In genomic region chr2:16260041-16260440, GRCh38 we compare ENCODE assay signal across 18 cellular contexts.
DNase-seq lines count a peak whose midpoint lies in the region; ATAC-seq, FAIRE-seq and TF ChIP-seq lines count a peak whose summit lies in the region.
"Had no signal": no experiment of that assay in that cellular context is flagged by ENCODE, and none has a peak within 500 bp of the region (broad histone marks: within the 10 kb centered on the region; RNA-seq: fewer than 3 reads in every experiment).

No MANE protein-coding gene starts in this region.

- no peak overlapping the region for H2AK5ac ChIP-seq in H1 (ENCODE audit: low read depth, low read length)

- H2BK15ac ChIP-seq in H1 (ENCODE audit: low read length), result no peak overlapping the region

- peaks cover 5% of the 10 kb centered on the region for H3K27me3 Mint-ChIP-seq in activated CD4-positive, alpha-beta T cell treated with anti-CD3 and anti-CD28 coated beads, Interleukin-2, amount 10 ng/mL, durations not matched to agents 7 days and 5 days
- H3K27me3 Mint-ChIP-seq: CD4-positive, CD25-positive, alpha-beta regulatory T cell; IgD-negative memory B cell had no signal

- H3K27ac ChIP-seq in 22Rv1, result peak overlapping the region; percentile 59
- no peak overlapping the region for H3K27ac ChIP-seq in H1 (ENCODE audit: low read depth, low read length)
- H3K27ac ChIP-seq in pancreas, result no peak overlapping the region
- H3K27ac ChIP-seq: BLaER1 treated with 17β-estradiol and CSF1 and Interleukin-3, amounts not matched to agents 10 nM and 100 nM had no signal

- POLR2A ChIA-PET in H1 (lab: Charles Lee; ENCODE audit: partially characterized antibody), result no interaction called here
- POLR2A ChIA-PET in activated CD4-positive, alpha-beta T cell treated with anti-CD3 and anti-CD28 coated beads, Interleukin-2, amount 10 ng/mL, durations not matched to agents 7 days and 5 days (lab: Charles Lee), result no interaction called here

- no peak overlapping the region for H3K4ac ChIP-seq in H1 (replicated peaks; ENCODE audit: insufficient read length, low read depth, low read length)

- no peaks in the 10 kb centered on the region for H3K36me3 Mint-ChIP-seq in activated CD4-positive, alpha-beta T cell treated with anti-CD3 and anti-CD28 coated beads, Interleukin-2, amount 10 ng/mL, durations not matched to agents 7 days and 5 days (ENCODE audit: low read depth)
- H3K36me3 Mint-ChIP-seq: CD4-positive, CD25-positive, alpha-beta regulatory T cell; IgD-negative memory B cell had no signal

- H3K23me2 ChIP-seq in H1 (ENCODE audit: low read depth, low read length), result no peaks in the 10 kb centered on the region

- H3K4me1 Mint-ChIP-seq in activated CD4-positive, alpha-beta T cell treated with anti-CD3 and anti-CD28 coated beads, Interleukin-2, amount 10 ng/mL, durations not matched to agents 7 days and 5 days, result peaks cover 8% of the 10 kb centered on the region
- H3K4me1 Mint-ChIP-seq: IgD-negative memory B cell had no signal

- H4K5ac ChIP-seq in H1 (ENCODE audit: insufficient read length, low read depth, low read length), result no peak overlapping the region

- H3K27ac Mint-ChIP-seq in activated CD4-positive, alpha-beta T cell treated with anti-CD3 and anti-CD28 coated beads, Interleukin-2, amount 10 ng/mL, durations not matched to agents 7 days and 5 days, result no peak overlapping the region
- H3K27ac Mint-ChIP-seq: CD4-positive, CD25-positive, alpha-beta regulatory T cell; IgD-negative memory B cell had no signal

- H4K8ac ChIP-seq in H1 (ENCODE audit: extremely low read depth, insufficient read depth, low read length), result no peak overlapping the region; the same call in 1 of the 2 replicates

- FAIRE-seq in H1 (lab: Jason Lieb, UNC) (no peak), pancreas (lab: Jason Lieb, UNC) (no peak)
- FAIRE-seq: GM12878, GM19239, H54 had no signal

- no peak overlapping the region for H2BK5ac ChIP-seq in H1 (ENCODE audit: low read depth, low read length)

- H3K4me3 ChIP-seq in H1 (ENCODE audit: extremely low read depth in 1 of 4, insufficient read depth in 2 of 4, low read depth in 3 of 4, low read length in 4 of 4) (no peak overlapping the region), pancreas (no peak overlapping the region)
- H3K4me3 ChIP-seq: BLaER1 treated with 17β-estradiol and CSF1 and Interleukin-3, amounts not matched to agents 10 nM and 100 nM; GM12878 had no signal

- in situ Hi-C loops in GM13977 (cut with MboI; ENCODE audit: low pct_unique_long_range_greater_than_20kb, low sequenced_read_pairs, unreplicated experiment), result no loop called here

- no peak for TF ChIP-seq POLR2A in H1 (IDR thresholded peaks at IDR 0.05; ENCODE audit: control extremely low read depth in 1 of 2, low read depth in 2 of 2, low read length in 2 of 2)

- no peak overlapping the region for H4K91ac ChIP-seq in H1 (replicated peaks; ENCODE audit: insufficient read length, low read length)

- no peak overlapping the region for H3K14ac ChIP-seq in H1 (ENCODE audit: insufficient read length)

- no peak overlapping the region for H3K18ac ChIP-seq in H1 (ENCODE audit: extremely low read depth, low read length)

- peak; percentile 18 for DNase-seq in DMS53 (lab: John Stamatoyannopoulos, UW)
- no peak for DNase-seq in DMS53 treated with DMSO at 0.1 percent for 48 hours (lab: John Stamatoyannopoulos, UW; ENCODE audit: unreplicated experiment)
- no peak for DNase-seq in H1 (ENCODE audit: low read depth in 1 of 2, low spot score in 2 of 2)
- peak in 3 of 6 donors; percentile 57 to 75 (median 71) for DNase-seq in pancreas
- DNase-seq in activated CD4-positive, alpha-beta T cell treated with anti-CD3 and anti-CD28 coated beads, Interleukin-2, amount 10 ng/mL, durations not matched to agents 7 days and 5 days, result no peak
- no peak for DNase-seq in GM13977 (ENCODE audit: low spot score)
- DNase-seq: 8988T; AML-193; CD4-positive, CD25-positive, alpha-beta regulatory T cell; DMS79 had no signal

- H3K79me2 ChIP-seq in H1 (ENCODE audit: control insufficient read depth in 1 of 2, insufficient read depth in 2 of 2, low read length in 2 of 2), result no peaks in the 10 kb centered on the region

- no peak overlapping the region for H3K4me3 Mint-ChIP-seq in activated CD4-positive, alpha-beta T cell treated with anti-CD3 and anti-CD28 coated beads, Interleukin-2, amount 10 ng/mL, durations not matched to agents 7 days and 5 days
- H3K4me3 Mint-ChIP-seq: CD4-positive, CD25-positive, alpha-beta regulatory T cell; IgD-negative memory B cell had no signal

- H4K20me1 ChIP-seq in H1 (replicated peaks in 1 of 2; ENCODE audit: control insufficient read depth in 1 of 2, insufficient read depth in 2 of 2, low read length in 2 of 2), result no peaks in the 10 kb centered on the region
- H4K20me1 ChIP-seq: BLaER1 treated with 17β-estradiol and CSF1 and Interleukin-3, amounts not matched to agents 10 nM and 100 nM had no signal

- H3K4me1 ChIP-seq in H1 (replicated peaks in 1 of 4; ENCODE audit: control insufficient read depth in 3 of 4, insufficient read depth in 4 of 4, low read length in 3 of 4) (peaks cover 0 to 1% (median 0%) of the 10 kb centered on the region in 4 experiments; a peak in 1 of 7 replicates), pancreas (peaks cover 3 to 6% (median 4%) of the 10 kb centered on the region in 3 donors)

- no peak overlapping the region for H2BK20ac ChIP-seq in H1 (ENCODE audit: low read length)

- no peak overlapping the region for H3K4me2 ChIP-seq in H1 (ENCODE audit: insufficient read depth in 1 of 2, low read depth in 2 of 2, low read length in 2 of 2)
- H3K4me2 ChIP-seq: BLaER1 treated with 17β-estradiol and CSF1 and Interleukin-3, amounts not matched to agents 10 nM and 100 nM had no signal

- no peaks in the 10 kb centered on the region for H3K79me1 ChIP-seq in H1 (ENCODE audit: low read depth, low read length)

- intact Hi-C loops in pancreas (cut with DNase I), result no loop called here

- H3K27me3 ChIP-seq in H1 (replicated peaks in 1 of 4; ENCODE audit: control insufficient read depth in 3 of 4, extremely low read depth in 1 of 4, insufficient read depth in 3 of 4, low read length in 3 of 4), result no peaks in the 10 kb centered on the region
- H3K27me3 ChIP-seq in pancreas, result no peaks in the 10 kb centered on the region
- H3K27me3 ChIP-seq: BLaER1 treated with 17β-estradiol and CSF1 and Interleukin-3, amounts not matched to agents 10 nM and 100 nM had no signal

- H2BK120ac ChIP-seq in H1 (replicated peaks; ENCODE audit: low read depth, low read length), result no peak overlapping the region

- H3K36me3 ChIP-seq in H1 (ENCODE audit: control insufficient read depth in 2 of 4, insufficient read depth in 4 of 4, low read length in 3 of 4) (peaks cover 0 to 2% (median 0%) of the 10 kb centered on the region in 4 experiments; a peak in 1 of 8 replicates), pancreas (no peaks in the 10 kb centered on the region)
- H3K36me3 ChIP-seq: BLaER1 treated with 17β-estradiol and CSF1 and Interleukin-3, amounts not matched to agents 10 nM and 100 nM had no signal

- TF ChIP-seq CTCF in 22Rv1 (IDR thresholded peaks at IDR 0.05), result no peak
- TF ChIP-seq CTCF in H1 (IDR thresholded peaks at IDR 0.05; ENCODE audit: control extremely low read depth in 1 of 3, insufficient read depth in 1 of 3, low read depth in 1 of 3, low read length in 3 of 3), result no peak
- TF ChIP-seq CTCF in pancreas (IDR thresholded peaks at IDR 0.05), result no peak
- no peak for TF ChIP-seq CTCF in GM13977 (IDR thresholded peaks at IDR 0.05; ENCODE audit: extremely low read depth, insufficient read depth, missing control alignments)

- WGBS in H1 (ENCODE audit: extremely low coverage in 1 of 2, insufficient coverage in 1 of 2, insufficient read length in 1 of 2, insufficient replicate concordance in 2 of 2, low coverage in 1 of 2, low lambda C conversion rate in 2 of 2, missing lambda C conversion rate in 1 of 2), 2 experiments, result 96% methylated on average over 4 of the region's 4 CpGs; no CpG with 5 or more reads in 1 of the 2 experiments
- WGBS in pancreas, 2 donors, result 35 to 39% methylated on average over 4 of the region's 4 CpGs

- ATAC-seq in pancreas, result peak; percentile 66 to 96 (median 93)
- ATAC-seq in HG03457 (IDR thresholded peaks at IDR 0.05; ENCODE audit: unreplicated experiment), result no peak
- ATAC-seq: GM12878, HCT116 had no signal

- no peak overlapping the region for H3K9ac ChIP-seq in H1 (replicated peaks in 1 of 4; ENCODE audit: extremely low read depth in 1 of 4, low read depth in 3 of 4, low read length in 3 of 4)
- H3K9ac ChIP-seq: BLaER1 treated with 17β-estradiol and CSF1 and Interleukin-3, amounts not matched to agents 10 nM and 100 nM had no signal

- CTCF ChIA-PET in H1 (lab: Charles Lee; ENCODE audit: partially characterized antibody), result no interaction called here
- CTCF ChIA-PET in activated CD4-positive, alpha-beta T cell treated with anti-CD3 and anti-CD28 coated beads, Interleukin-2, amount 10 ng/mL, durations not matched to agents 7 days and 5 days (lab: Charles Lee), result no interaction called here

- H3K9me3 Mint-ChIP-seq in activated CD4-positive, alpha-beta T cell treated with anti-CD3 and anti-CD28 coated beads, Interleukin-2, amount 10 ng/mL, durations not matched to agents 7 days and 5 days, result no peaks in the 10 kb centered on the region

- TF ChIP-seq RAD21 in H1 (IDR thresholded peaks at IDR 0.05 in 1 of 2, conservative IDR thresholded peaks at IDR 0.05 in 1 of 2; ENCODE audit: low read depth in 2 of 2, low read length in 2 of 2), result no peak

- 0 out of 2 replicates have a peak overlapping the region, but pooled peaks have one; percentile 13 for H2AFZ ChIP-seq in H1 (ENCODE audit: low read length)

- H3K9me3 ChIP-seq in H1 (ENCODE audit: insufficient read depth in 2 of 2, low read depth in 1 of 2, low read length in 1 of 2) (no peaks in the 10 kb centered on the region), pancreas (no peaks in the 10 kb centered on the region)
- H3K9me3 ChIP-seq: BLaER1 treated with 17β-estradiol and CSF1 and Interleukin-3, amounts not matched to agents 10 nM and 100 nM had no signal

- no peak overlapping the region for H3K23ac ChIP-seq in H1 (ENCODE audit: insufficient read length)

- no peak overlapping the region for H2BK12ac ChIP-seq in H1 (ENCODE audit: low read depth, low read length)

- TF ChIP-seq EP300 in H1 (IDR thresholded peaks at IDR 0.05; ENCODE audit: borderline replicate concordance in 1 of 2, low read depth in 2 of 2, low read length in 2 of 2), result no peak

- no peak overlapping the region for H3K56ac ChIP-seq in H1 (replicated peaks; ENCODE audit: insufficient read length, low read depth, low read length)
